In the genomic region with DNA sequence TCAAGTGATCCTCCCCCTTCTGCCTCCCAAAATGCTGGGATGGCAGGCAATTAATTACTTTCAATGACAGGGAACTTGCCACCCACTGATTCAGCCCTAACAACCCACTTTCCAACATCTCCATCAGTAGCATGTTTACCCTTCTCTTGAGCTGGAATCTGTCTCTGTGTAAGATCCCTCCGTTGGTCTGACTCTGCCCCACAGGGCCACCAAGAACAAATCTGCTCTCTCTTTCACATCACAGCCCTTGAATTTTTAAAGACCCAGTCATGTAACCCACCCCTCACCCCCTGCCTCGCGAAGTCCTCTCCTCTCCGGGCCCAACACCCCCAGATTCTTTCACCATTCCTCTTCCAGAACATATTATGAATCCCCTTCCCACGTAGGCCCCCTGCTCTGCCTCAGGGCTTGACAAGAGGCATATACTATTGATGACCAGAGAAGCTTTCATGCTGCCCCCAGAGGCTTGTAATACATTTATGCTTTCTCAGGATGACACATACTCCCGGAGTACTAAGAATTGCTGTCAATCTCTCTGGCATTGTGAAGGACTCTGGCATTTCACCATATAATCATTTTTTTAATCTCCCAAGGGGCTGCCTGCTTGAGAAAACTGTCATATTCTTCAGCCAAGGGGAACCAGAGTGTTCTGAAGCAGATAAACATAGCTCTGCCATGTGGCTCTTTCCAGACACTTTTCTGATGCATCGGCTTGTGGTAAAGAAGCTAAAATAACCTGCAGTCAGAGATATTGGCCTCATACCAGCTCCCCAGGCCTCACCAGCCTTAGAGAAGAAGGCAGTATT, we compare ENCODE assay signal across 2 cellular contexts.
A peak's percentile ranks its signal among the peaks of the same experiment; 100 is the strongest.
TF ChIP-seq lines count a peak whose summit lies in the region.

No MANE protein-coding gene starts in this region.

TF ChIP-seq in GM12878, 131 proteins besides CTCF, POLR2A, EP300 and RAD21 (continued from another document):
- TF ChIP-seq, protein P1, sequence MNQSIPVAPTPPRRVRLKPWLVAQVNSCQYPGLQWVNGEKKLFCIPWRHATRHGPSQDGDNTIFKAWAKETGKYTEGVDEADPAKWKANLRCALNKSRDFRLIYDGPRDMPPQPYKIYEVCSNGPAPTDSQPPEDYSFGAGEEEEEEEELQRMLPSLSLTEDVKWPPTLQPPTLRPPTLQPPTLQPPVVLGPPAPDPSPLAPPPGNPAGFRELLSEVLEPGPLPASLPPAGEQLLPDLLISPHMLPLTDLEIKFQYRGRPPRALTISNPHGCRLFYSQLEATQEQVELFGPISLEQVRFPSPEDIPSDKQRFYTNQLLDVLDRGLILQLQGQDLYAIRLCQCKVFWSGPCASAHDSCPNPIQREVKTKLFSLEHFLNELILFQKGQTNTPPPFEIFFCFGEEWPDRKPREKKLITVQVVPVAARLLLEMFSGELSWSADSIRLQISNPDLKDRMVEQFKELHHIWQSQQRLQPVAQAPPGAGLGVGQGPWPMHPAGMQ (IDR thresholded peaks at IDR 0.05; ENCODE audit: borderline replicate concordance): no peak
- TF ChIP-seq MTA2 (IDR thresholded peaks at IDR 0.05; ENCODE audit: low read depth): no peak
- TF ChIP-seq, protein P2, sequence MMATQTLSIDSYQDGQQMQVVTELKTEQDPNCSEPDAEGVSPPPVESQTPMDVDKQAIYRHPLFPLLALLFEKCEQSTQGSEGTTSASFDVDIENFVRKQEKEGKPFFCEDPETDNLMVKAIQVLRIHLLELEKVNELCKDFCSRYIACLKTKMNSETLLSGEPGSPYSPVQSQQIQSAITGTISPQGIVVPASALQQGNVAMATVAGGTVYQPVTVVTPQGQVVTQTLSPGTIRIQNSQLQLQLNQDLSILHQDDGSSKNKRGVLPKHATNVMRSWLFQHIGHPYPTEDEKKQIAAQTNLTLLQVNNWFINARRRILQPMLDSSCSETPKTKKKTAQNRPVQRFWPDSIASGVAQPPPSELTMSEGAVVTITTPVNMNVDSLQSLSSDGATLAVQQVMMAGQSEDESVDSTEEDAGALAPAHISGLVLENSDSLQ (IDR thresholded peaks at IDR 0.05): peak; percentile 57
- no peak for TF ChIP-seq TAF1 (IDR thresholded peaks at IDR 0.05; ENCODE audit: borderline replicate concordance, low read depth, low read length)
- no peak for TF ChIP-seq FOXK2 (IDR thresholded peaks at IDR 0.05)
- no peak for TF ChIP-seq FOXM1 (IDR thresholded peaks at IDR 0.05; ENCODE audit: low read depth, low read length)

TF ChIP-seq in GM23338, 12 proteins besides CTCF, POLR2A, EP300 and RAD21 (continued from another document):
- TF ChIP-seq, protein P3, sequence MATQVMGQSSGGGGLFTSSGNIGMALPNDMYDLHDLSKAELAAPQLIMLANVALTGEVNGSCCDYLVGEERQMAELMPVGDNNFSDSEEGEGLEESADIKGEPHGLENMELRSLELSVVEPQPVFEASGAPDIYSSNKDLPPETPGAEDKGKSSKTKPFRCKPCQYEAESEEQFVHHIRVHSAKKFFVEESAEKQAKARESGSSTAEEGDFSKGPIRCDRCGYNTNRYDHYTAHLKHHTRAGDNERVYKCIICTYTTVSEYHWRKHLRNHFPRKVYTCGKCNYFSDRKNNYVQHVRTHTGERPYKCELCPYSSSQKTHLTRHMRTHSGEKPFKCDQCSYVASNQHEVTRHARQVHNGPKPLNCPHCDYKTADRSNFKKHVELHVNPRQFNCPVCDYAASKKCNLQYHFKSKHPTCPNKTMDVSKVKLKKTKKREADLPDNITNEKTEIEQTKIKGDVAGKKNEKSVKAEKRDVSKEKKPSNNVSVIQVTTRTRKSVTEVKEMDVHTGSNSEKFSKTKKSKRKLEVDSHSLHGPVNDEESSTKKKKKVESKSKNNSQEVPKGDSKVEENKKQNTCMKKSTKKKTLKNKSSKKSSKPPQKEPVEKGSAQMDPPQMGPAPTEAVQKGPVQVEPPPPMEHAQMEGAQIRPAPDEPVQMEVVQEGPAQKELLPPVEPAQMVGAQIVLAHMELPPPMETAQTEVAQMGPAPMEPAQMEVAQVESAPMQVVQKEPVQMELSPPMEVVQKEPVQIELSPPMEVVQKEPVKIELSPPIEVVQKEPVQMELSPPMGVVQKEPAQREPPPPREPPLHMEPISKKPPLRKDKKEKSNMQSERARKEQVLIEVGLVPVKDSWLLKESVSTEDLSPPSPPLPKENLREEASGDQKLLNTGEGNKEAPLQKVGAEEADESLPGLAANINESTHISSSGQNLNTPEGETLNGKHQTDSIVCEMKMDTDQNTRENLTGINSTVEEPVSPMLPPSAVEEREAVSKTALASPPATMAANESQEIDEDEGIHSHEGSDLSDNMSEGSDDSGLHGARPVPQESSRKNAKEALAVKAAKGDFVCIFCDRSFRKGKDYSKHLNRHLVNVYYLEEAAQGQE (IDR thresholded peaks at IDR 0.05; ENCODE audit: unreplicated experiment): no peak
- TF ChIP-seq CREB1 (CRISPR knock-in tag; IDR thresholded peaks at IDR 0.05; ENCODE audit: low read depth): no peak
- TF ChIP-seq, protein P4, sequence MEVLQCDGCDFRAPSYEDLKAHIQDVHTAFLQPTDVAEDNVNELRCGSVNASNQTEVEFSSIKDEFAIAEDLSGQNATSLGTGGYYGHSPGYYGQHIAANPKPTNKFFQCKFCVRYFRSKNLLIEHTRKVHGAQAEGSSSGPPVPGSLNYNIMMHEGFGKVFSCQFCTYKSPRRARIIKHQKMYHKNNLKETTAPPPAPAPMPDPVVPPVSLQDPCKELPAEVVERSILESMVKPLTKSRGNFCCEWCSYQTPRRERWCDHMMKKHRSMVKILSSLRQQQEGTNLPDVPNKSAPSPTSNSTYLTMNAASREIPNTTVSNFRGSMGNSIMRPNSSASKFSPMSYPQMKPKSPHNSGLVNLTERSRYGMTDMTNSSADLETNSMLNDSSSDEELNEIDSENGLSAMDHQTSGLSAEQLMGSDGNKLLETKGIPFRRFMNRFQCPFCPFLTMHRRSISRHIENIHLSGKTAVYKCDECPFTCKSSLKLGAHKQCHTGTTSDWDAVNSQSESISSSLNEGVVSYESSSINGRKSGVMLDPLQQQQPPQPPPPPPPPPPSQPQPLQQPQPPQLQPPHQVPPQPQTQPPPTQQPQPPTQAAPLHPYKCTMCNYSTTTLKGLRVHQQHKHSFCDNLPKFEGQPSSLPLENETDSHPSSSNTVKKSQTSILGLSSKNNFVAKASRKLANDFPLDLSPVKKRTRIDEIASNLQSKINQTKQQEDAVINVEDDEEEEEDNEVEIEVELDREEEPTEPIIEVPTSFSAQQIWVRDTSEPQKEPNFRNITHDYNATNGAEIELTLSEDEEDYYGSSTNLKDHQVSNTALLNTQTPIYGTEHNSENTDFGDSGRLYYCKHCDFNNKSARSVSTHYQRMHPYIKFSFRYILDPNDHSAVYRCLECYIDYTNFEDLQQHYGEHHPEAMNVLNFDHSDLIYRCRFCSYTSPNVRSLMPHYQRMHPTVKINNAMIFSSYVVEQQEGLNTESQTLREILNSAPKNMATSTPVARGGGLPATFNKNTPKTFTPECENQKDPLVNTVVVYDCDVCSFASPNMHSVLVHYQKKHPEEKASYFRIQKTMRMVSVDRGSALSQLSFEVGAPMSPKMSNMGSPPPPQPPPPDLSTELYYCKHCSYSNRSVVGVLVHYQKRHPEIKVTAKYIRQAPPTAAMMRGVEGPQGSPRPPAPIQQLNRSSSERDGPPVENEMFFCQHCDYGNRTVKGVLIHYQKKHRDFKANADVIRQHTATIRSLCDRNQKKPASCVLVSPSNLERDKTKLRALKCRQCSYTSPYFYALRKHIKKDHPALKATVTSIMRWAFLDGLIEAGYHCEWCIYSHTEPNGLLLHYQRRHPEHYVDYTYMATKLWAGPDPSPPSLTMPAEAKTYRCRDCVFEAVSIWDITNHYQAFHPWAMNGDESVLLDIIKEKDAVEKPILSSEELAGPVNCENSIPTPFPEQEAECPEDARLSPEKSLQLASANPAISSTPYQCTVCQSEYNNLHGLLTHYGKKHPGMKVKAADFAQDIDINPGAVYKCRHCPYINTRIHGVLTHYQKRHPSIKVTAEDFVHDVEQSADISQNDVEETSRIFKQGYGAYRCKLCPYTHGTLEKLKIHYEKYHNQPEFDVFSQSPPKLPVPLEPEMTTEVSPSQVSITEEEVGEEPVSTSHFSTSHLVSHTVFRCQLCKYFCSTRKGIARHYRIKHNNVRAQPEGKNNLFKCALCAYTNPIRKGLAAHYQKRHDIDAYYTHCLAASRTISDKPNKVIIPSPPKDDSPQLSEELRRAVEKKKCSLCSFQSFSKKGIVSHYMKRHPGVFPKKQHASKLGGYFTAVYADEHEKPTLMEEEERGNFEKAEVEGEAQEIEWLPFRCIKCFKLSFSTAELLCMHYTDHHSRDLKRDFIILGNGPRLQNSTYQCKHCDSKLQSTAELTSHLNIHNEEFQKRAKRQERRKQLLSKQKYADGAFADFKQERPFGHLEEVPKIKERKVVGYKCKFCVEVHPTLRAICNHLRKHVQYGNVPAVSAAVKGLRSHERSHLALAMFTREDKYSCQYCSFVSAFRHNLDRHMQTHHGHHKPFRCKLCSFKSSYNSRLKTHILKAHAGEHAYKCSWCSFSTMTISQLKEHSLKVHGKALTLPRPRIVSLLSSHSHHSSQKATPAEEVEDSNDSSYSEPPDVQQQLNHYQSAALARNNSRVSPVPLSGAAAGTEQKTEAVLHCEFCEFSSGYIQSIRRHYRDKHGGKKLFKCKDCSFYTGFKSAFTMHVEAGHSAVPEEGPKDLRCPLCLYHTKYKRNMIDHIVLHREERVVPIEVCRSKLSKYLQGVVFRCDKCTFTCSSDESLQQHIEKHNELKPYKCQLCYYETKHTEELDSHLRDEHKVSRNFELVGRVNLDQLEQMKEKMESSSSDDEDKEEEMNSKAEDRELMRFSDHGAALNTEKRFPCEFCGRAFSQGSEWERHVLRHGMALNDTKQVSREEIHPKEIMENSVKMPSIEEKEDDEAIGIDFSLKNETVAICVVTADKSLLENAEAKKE (CRISPR knock-in tag; IDR thresholded peaks at IDR 0.05): no peak
- no peak for TF ChIP-seq EZH2phosphoT487 (IDR thresholded peaks at IDR 0.05; ENCODE audit: unreplicated experiment)
- no peak for TF ChIP-seq JUNB (IDR thresholded peaks at IDR 0.05; ENCODE audit: unreplicated experiment)
- no peak for TF ChIP-seq POLR2AphosphoS5 (IDR thresholded peaks at IDR 0.05; ENCODE audit: low read depth)
